Comparison of ENCODE assay signal across 22 cellular contexts in genomic region chr3:37773925-37774324, GRCh38.
"Had no signal": no experiment of that assay in that cellular context is flagged by ENCODE, and none has a peak within 500 bp of the region (broad histone marks: within the 10 kb centered on the region; RNA-seq: fewer than 3 reads in every experiment).

No MANE protein-coding gene starts in this region.

- H3K4me3 ChIP-seq: coronary artery, dorsolateral prefrontal cortex, esophagus muscularis mucosa, gastroesophageal sphincter, hepatocyte, lower lobe of right lung had no signal

- H3K36me3 ChIP-seq: lower lobe of right lung had no signal

- H3K27ac ChIP-seq: dorsolateral prefrontal cortex, esophagus muscularis mucosa, foreskin keratinocyte, gastroesophageal sphincter, hepatocyte, lower lobe of right lung had no signal

- H3K4me1 ChIP-seq: foreskin keratinocyte had no signal

- DNase-seq: dermis blood vessel endothelial cell; effector CD4-positive, alpha-beta T cell; effector memory CD4-positive, alpha-beta T cell; foreskin keratinocyte; hypothalamus; immature natural killer cell; islet precursor cell; kidney; kidney glomerular epithelial cell; left colon; left ventricle myocardium superior; lower lobe of right lung; mammary epithelial cell; mesendoderm; midbrain; naive B cell had no signal

- H3K27me3 ChIP-seq: dorsolateral prefrontal cortex, esophagus muscularis mucosa, gastroesophageal sphincter, hepatocyte had no signal

- H3K9me3 ChIP-seq: gastroesophageal sphincter, lower lobe of right lung had no signal

- ATAC-seq: foreskin keratinocyte, gastroesophageal sphincter, left colon, left lobe of liver, left ventricle myocardium superior, lower lobe of right lung had no signal
